Comparison of ENCODE assay signal across 12 cellular contexts in the genomic region with DNA sequence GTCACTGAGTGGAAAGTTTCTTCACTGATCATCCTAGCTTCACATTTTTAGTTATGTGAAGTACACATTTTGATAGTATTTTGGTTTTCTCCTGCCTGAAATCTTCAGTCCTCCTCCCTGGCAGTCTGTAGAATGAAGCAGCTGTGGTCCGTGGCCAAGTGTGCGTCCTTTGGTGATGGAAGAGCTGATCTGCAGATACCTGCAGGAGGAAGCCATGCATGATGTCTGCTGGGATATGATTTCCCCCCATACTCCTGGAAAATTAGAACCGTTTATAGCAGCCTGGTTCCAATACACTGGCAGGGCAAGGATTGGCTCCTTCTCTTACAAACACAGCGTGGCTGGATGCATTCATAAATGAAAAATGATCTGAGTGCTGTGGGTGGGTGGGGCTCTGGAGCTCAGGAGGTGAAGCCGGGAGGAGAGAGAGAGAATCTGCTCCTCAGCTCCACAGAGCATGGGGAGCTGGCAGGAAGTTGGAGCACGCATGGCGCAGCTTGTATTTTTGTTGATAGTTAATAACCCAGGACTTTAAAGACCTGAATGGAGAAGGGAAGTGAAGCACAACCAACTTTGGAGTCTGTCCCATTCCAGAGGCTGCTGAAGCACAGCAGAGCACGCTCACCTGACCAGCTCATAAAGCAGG.
DNase-seq lines count a peak whose midpoint lies in the region; TF ChIP-seq lines count a peak whose summit lies in the region.
"Had no signal": no experiment of that assay in that cellular context is flagged by ENCODE, and none has a peak within 500 bp of the region (broad histone marks: within the 10 kb centered on the region; RNA-seq: fewer than 3 reads in every experiment).

No MANE protein-coding gene starts in this region.

- no peaks in the 10 kb centered on the region for H3K9me2 ChIP-seq in MM.1S (replicated peaks; ENCODE audit: insufficient read depth, low read length)

- H3K4me3 Mint-ChIP-seq in nephron: peak overlapping the region; percentile 46 to 73 (median 47)
- no peak overlapping the region for H3K4me3 Mint-ChIP-seq in CD8-positive, alpha-beta memory T cell
- H3K4me3 Mint-ChIP-seq: activated T-helper 1 cell treated with anti-CD3 and anti-CD28 coated beads, Interleukin-12 subunit alpha, Interleukin-12 subunit beta, Interleukin-2, Interleukin-4 antibody, amounts not matched to agents 30 ng/mL and 10 ng/mL and 1 ng/mL, durations not matched to agents 14 hours and 24 hours and 36 hours; nephron progenitor cell had no signal

- no peaks in the 10 kb centered on the region for H3K27me3 Mint-ChIP-seq in nephron (ENCODE audit: low read depth)
- H3K27me3 Mint-ChIP-seq in CD8-positive, alpha-beta memory T cell: peaks cover 1 to 3% of the 10 kb centered on the region in 2 donors

- H3K36me3 Mint-ChIP-seq in nephron (ENCODE audit: low read depth): no peaks in the 10 kb centered on the region
- H3K36me3 Mint-ChIP-seq in CD8-positive, alpha-beta memory T cell: no peaks in the 10 kb centered on the region

- peak overlapping the region; percentile 68 to 78 (median 76) for H3K27ac Mint-ChIP-seq in nephron
- no peak overlapping the region for H3K27ac Mint-ChIP-seq in CD8-positive, alpha-beta memory T cell
- H3K27ac Mint-ChIP-seq: activated T-helper 1 cell treated with anti-CD3 and anti-CD28 coated beads, Interleukin-12 subunit alpha, Interleukin-12 subunit beta, Interleukin-2, Interleukin-4 antibody, amounts not matched to agents 30 ng/mL and 10 ng/mL and 1 ng/mL, durations not matched to agents 14 hours and 24 hours and 36 hours; nephron progenitor cell had no signal

- no peaks in the 10 kb centered on the region for H3F3A ChIP-seq in MM.1S (ENCODE audit: insufficient read depth, low read length)

- H3K9me3 Mint-ChIP-seq in nephron: no peaks in the 10 kb centered on the region
- peaks cover 0 to 3% (median 0%) of the 10 kb centered on the region in 5 donors for H3K9me3 Mint-ChIP-seq in CD8-positive, alpha-beta memory T cell
- H3K9me3 Mint-ChIP-seq: activated T-helper 1 cell treated with anti-CD3 and anti-CD28 coated beads, Interleukin-12 subunit alpha, Interleukin-12 subunit beta, Interleukin-2, Interleukin-4 antibody, amounts not matched to agents 30 ng/mL and 10 ng/mL and 1 ng/mL, durations not matched to agents 14 hours and 24 hours and 36 hours; nephron progenitor cell had no signal

- H3K27ac ChIP-seq in C4-2B (peak overlapping the region; percentile 49), epithelial cell of prostate (peak overlapping the region; percentile 29), MM.1S (ENCODE audit: low read length) (no peak overlapping the region)
- H3K27ac ChIP-seq in CD8-positive, alpha-beta memory T cell (ENCODE audit: low read depth, low read length): no peak overlapping the region

- no peak overlapping the region for H3K4me2 ChIP-seq in MM.1S (ENCODE audit: low read depth, low read length)

- H3K79me2 ChIP-seq in MM.1S (ENCODE audit: low read length): no peaks in the 10 kb centered on the region

- H3K27me3 ChIP-seq in MM.1S (replicated peaks; ENCODE audit: insufficient read depth, low read length): no peaks in the 10 kb centered on the region
- no peaks in the 10 kb centered on the region for H3K27me3 ChIP-seq in CD8-positive, alpha-beta memory T cell (ENCODE audit: insufficient read depth, low read length, poor library complexity, severe bottlenecking)

- no peak overlapping the region for H3K9ac ChIP-seq in MM.1S (ENCODE audit: low read length)

- DNase-seq in NCI-H2171 treated with DMSO at 0.1 percent for 48 hours (lab: John Stamatoyannopoulos, UW) (peak; percentile 97), epithelial cell of prostate (ENCODE audit: low read depth, low spot score) (no peak), MM.1S (no peak)
- DNase-seq in CD8-positive, alpha-beta memory T cell: no peak
- no peak for DNase-seq in activated CD4-positive, alpha-beta T cell treated with anti-CD3 and anti-CD28 coated beads, Interleukin-2, amount 50 U/mL, for 48 hours
- no peak for DNase-seq in stimulated activated CD4-positive, alpha-beta T cell treated with anti-CD3 and anti-CD28 coated beads, Interleukin-4, amount 100 ng/mL, for 24 hours
- DNase-seq: HCEC 1CT, hippocampal formation, nephron progenitor cell had no signal

- H3K4me3 ChIP-seq in MM.1S (ENCODE audit: low read length): no peak overlapping the region
- H3K4me3 ChIP-seq in CD8-positive, alpha-beta memory T cell (ENCODE audit: low read length): no peak overlapping the region

- no peaks in the 10 kb centered on the region for H3K36me3 ChIP-seq in MM.1S (replicated peaks; ENCODE audit: insufficient read depth, low read length)
- no peaks in the 10 kb centered on the region for H3K36me3 ChIP-seq in CD8-positive, alpha-beta memory T cell (ENCODE audit: insufficient read depth, low read length)

- H3K9me3 ChIP-seq in MM.1S (replicated peaks; ENCODE audit: insufficient read depth, low read length): no peaks in the 10 kb centered on the region
- no peaks in the 10 kb centered on the region for H3K9me3 ChIP-seq in CD8-positive, alpha-beta memory T cell (ENCODE audit: low read length)

- H2AFZ ChIP-seq in MM.1S (ENCODE audit: low read length): no peak overlapping the region

- TF ChIP-seq CTCF in C4-2B (conservative IDR thresholded peaks at IDR 0.05) (no peak), nephron (IDR thresholded peaks at IDR 0.05; ENCODE audit: unreplicated experiment in 3 of 3) (no peak), MM.1S (IDR thresholded peaks at IDR 0.05; ENCODE audit: low read length) (no peak)

- POLR2A ChIA-PET in CD8-positive, alpha-beta memory T cell (lab: Charles Lee): no interaction called here

- peaks cover 44% of the 10 kb centered on the region for H3K4me1 Mint-ChIP-seq in nephron
- no peaks in the 10 kb centered on the region for H3K4me1 Mint-ChIP-seq in CD8-positive, alpha-beta memory T cell

- H4K20me1 ChIP-seq in MM.1S (ENCODE audit: insufficient read depth, low read length): no peaks in the 10 kb centered on the region

- H3K4me1 ChIP-seq in MM.1S (ENCODE audit: low read length): no peaks in the 10 kb centered on the region
- no peaks in the 10 kb centered on the region for H3K4me1 ChIP-seq in CD8-positive, alpha-beta memory T cell (ENCODE audit: insufficient read depth, low read length)

- CTCF ChIA-PET in CD8-positive, alpha-beta memory T cell (lab: Charles Lee): no interaction called here

Comparison
In these comparisons a context has a peak if more than half of its experiments do, and no peak if none do; other contexts are left out.
1. H3K27ac ChIP-seq: peak in C4-2B (single experiment) and epithelial cell of prostate (single experiment); none in MM.1S (single experiment) and CD8-positive, alpha-beta memory T cell (single experiment).
2. H3K27ac Mint-ChIP-seq: peak in nephron (3 of 3); none in CD8-positive, alpha-beta memory T cell (0 of 8).
3. H3K4me3 Mint-ChIP-seq: peak in nephron (3 of 3); none in CD8-positive, alpha-beta memory T cell (0 of 7).